8 cellular contexts compared by ENCODE assay signal in genomic region chr3:184514151-184514490, GRCh38. TPM values are rescaled to one million over a fixed set of nuclear protein-coding genes. Genes with fewer than 3 reads are reported as not detected.
A peak's percentile ranks its signal among the peaks of the same experiment; 100 is the strongest.
DNase-seq lines count a peak whose midpoint lies in the region; TF ChIP-seq lines count a peak whose summit lies in the region.

No MANE protein-coding gene starts in this region.

- H3K36me3 ChIP-seq in A673 (ENCODE audit: insufficient read depth, low read length, poor library complexity, severe bottlenecking), result no peaks in the 10 kb centered on the region
- H3K36me3 ChIP-seq in mammary epithelial cell (ENCODE audit: insufficient read depth, low read length), result no peaks in the 10 kb centered on the region
- no peaks in the 10 kb centered on the region for H3K36me3 ChIP-seq in muscle layer of colon (ENCODE audit: insufficient read depth, low read length)

- peak overlapping the region; percentile 94 for H2AFZ ChIP-seq in mammary epithelial cell (ENCODE audit: low read depth, low read length)

- CTCF ChIA-PET in A673 (lab: Charles Lee) (interaction anchor here (0.8 to 2.8 kb wide), 8 partner anchors 11 to 160 kb away, joined by 3 to 46 read pairs (median 4); no protein-coding TSS in a partner anchor), mammary epithelial cell (lab: Charles Lee; ENCODE audit: low non-redundant PET) (interaction anchor here (0.5 to 1.1 kb wide), 5 partner anchors 9 to 151 kb away, joined by 3 to 9 read pairs (median 5); no protein-coding TSS in a partner anchor)

- H3K27ac Mint-ChIP-seq in HFFc6, result no peak overlapping the region

- DNase-seq in A673 (ENCODE audit: low spot score) (no peak), HFFc6 (no peak), mammary epithelial cell (no peak), KBM-7 (no peak), caudate nucleus (lab: John Stamatoyannopoulos, UW) (no peak), NCI-H2029 treated with DMSO at 0.1 percent for 48 hours (lab: John Stamatoyannopoulos, UW) (no peak), A172 (ENCODE audit: low spot score) (no peak)

- H3K9me3 Mint-ChIP-seq in HFFc6, result peaks cover 4% of the 10 kb centered on the region; the same call in 1 of the 2 replicates

- BruUV-seq in A673 (replicated peaks; lab: Mats Ljungman, UMichigan) (no TSS peak), mammary epithelial cell (replicated peaks; lab: Mats Ljungman, UMichigan) (no TSS peak)

- H3K4me3 Mint-ChIP-seq in HFFc6, result peak overlapping the region; percentile 31; the same call in 1 of the 2 replicates

- no peaks in the 10 kb centered on the region for H3K36me3 Mint-ChIP-seq in HFFc6 (ENCODE audit: low read depth)

- peak overlapping the region; percentile 98 for H3K4me2 ChIP-seq in mammary epithelial cell (ENCODE audit: insufficient read depth, low read depth, low read length)

- H3K4me1 ChIP-seq in A673 (ENCODE audit: insufficient read depth, low read length, poor library complexity, severe bottlenecking) (no peaks in the 10 kb centered on the region), mammary epithelial cell (ENCODE audit: insufficient read depth, low read length) (peaks cover 6% of the 10 kb centered on the region), muscle layer of colon (ENCODE audit: insufficient read depth, low read length) (no peaks in the 10 kb centered on the region)

- POLR2A ChIA-PET in A673 (lab: Charles Lee; ENCODE audit: low non-redundant PET), result no interaction called here

- H3K9me3 ChIP-seq in A673 (ENCODE audit: low read depth, low read length, poor library complexity, severe bottlenecking), result no peaks in the 10 kb centered on the region
- no peaks in the 10 kb centered on the region for H3K9me3 ChIP-seq in mammary epithelial cell (replicated peaks; ENCODE audit: insufficient read depth, low read length)
- H3K9me3 ChIP-seq in muscle layer of colon (ENCODE audit: low read length), result no peaks in the 10 kb centered on the region

- H3K79me2 ChIP-seq in mammary epithelial cell (ENCODE audit: insufficient read depth, low read length), result no peaks in the 10 kb centered on the region

- in situ Hi-C loops in mammary epithelial cell (cut with MboI; ENCODE audit: low sequenced_read_pairs in 2 of 2), result no loop called here
- in situ Hi-C loops in KBM-7 (cut with MboI; ENCODE audit: low pct_unique_long_range_greater_than_20kb, low sequenced_read_pairs), result no loop called here

- peaks cover 37% of the 10 kb centered on the region for H3K27me3 Mint-ChIP-seq in HFFc6 (ENCODE audit: insufficient read depth)

- dilution Hi-C loops in mammary epithelial cell (cut with HindIII; ENCODE audit: low sequenced_read_pairs), result no loop called here

- no peaks in the 10 kb centered on the region for H4K20me1 ChIP-seq in mammary epithelial cell (ENCODE audit: insufficient read depth, low read length)

- 94% methylated on average over 10 of the region's 10 CpGs for WGBS in mammary epithelial cell (ENCODE audit: low coverage, missing lambda C conversion rate)

- H3K27me3 ChIP-seq in A673 (replicated peaks; ENCODE audit: insufficient read depth, low read depth, low read length, poor library complexity) (peaks cover 93% of the 10 kb centered on the region), mammary epithelial cell (ENCODE audit: insufficient read depth, low read length) (peaks cover 3% of the 10 kb centered on the region), muscle layer of colon (ENCODE audit: control insufficient read depth in 1 of 2, insufficient read depth in 2 of 2, low read length in 2 of 2) (peaks cover 17 to 24% of the 10 kb centered on the region in 2 donors)

- no peak for TF ChIP-seq CTCF in A673 (conservative IDR thresholded peaks at IDR 0.05; ENCODE audit: low read depth, low read length)
- TF ChIP-seq CTCF in HFFc6 (IDR thresholded peaks at IDR 0.05), result no peak
- TF ChIP-seq CTCF in mammary epithelial cell (conservative IDR thresholded peaks at IDR 0.05 in 1 of 2, IDR thresholded peaks at IDR 0.05 in 1 of 2; ENCODE audit: extremely low read depth in 1 of 2, insufficient read depth in 1 of 2, low read depth in 1 of 2, low read length in 2 of 2), result no peak

- intact Hi-C loops in A673 (cut with micrococcal nuclease; ENCODE audit: unreplicated experiment), result loop anchor here (5.0 kb wide), 1 partner anchor 97 kb away; no protein-coding TSS in a partner anchor
- intact Hi-C loops in mammary epithelial cell (cut with micrococcal nuclease), result no loop called here

- H3K4me3 ChIP-seq in A673 (ENCODE audit: low read depth, low read length, poor library complexity, severe bottlenecking) (peak overlapping the region; percentile 42), mammary epithelial cell (replicated peaks in 1 of 3; ENCODE audit: insufficient read depth in 1 of 3, low read depth in 2 of 3, low read length in 3 of 3) (no peak overlapping the region), muscle layer of colon (ENCODE audit: low read depth in 1 of 2, low read length in 2 of 2) (peak overlapping the region; percentile 17 to 23)

- H3K27ac ChIP-seq in A673 (ENCODE audit: low read depth, low read length, poor library complexity, severe bottlenecking), result no peak overlapping the region
- H3K27ac ChIP-seq in mammary epithelial cell (ENCODE audit: insufficient read depth, low read depth, low read length), result no peak overlapping the region
- H3K27ac ChIP-seq in muscle layer of colon (ENCODE audit: low read depth, low read length), result no peak overlapping the region
- no peak overlapping the region for H3K27ac ChIP-seq in caudate nucleus (ENCODE audit: low read depth, low read length)

- H3K4me1 Mint-ChIP-seq in HFFc6 (ENCODE audit: low read depth), result peaks cover 6% of the 10 kb centered on the region; the same call in 1 of the 2 replicates

- H3K9ac ChIP-seq in mammary epithelial cell (ENCODE audit: insufficient read depth, low read length), result no peak overlapping the region
- no peak overlapping the region for H3K9ac ChIP-seq in muscle layer of colon (ENCODE audit: low read length)

RNA-seq across cellular contexts. Expression of gene EPHB3, which starts 47.5 kb away (rescaled TPM):
- 15.6 and 19.4 TPM in 2 replicates for total RNA-seq in A673 (2021)
- 1 to 10 TPM; 3.0 to 6.6 (median 3.6) TPM for total RNA-seq in HFFc6 (2021; fragmentation: NEBNext Ultra II Directional; extraction: Animal tissue kit (Norgen Biotek cat#: 25700))
- total RNA-seq in mammary epithelial cell, result 10 to 100 TPM; 17.6 to 45.2 TPM
- 8.2 TPM for polyA plus RNA-seq in mammary epithelial cell
- 16.6 TPM for polyA minus RNA-seq in mammary epithelial cell
- 1.1 and 1.4 TPM in 2 replicates for total RNA-seq in A172 (2014; rRNA removed; shearing (Covaris generic))

Comparison
In these comparisons a context has a peak if more than half of its experiments do, and no peak if none do; other contexts are left out.
1. H3K4me3 ChIP-seq: peak in A673 (single experiment) and muscle layer of colon (2 of 2); none in mammary epithelial cell (0 of 3).